ENCODE assay signal across 8 cellular contexts in genomic region chr10:72340510-72340895, GRCh38. TPM values are rescaled to one million over a fixed set of nuclear protein-coding genes. Genes with fewer than 3 reads are reported as not detected.
DNase-seq lines count a peak whose midpoint lies in the region; ATAC-seq, FAIRE-seq and TF ChIP-seq lines count a peak whose summit lies in the region.

No MANE protein-coding gene starts in this region.

- TF ChIP-seq CTCF in DOHH2 (IDR thresholded peaks at IDR 0.05; ENCODE audit: low read depth, low read length, poor library complexity, severe bottlenecking) (peak; percentile 96), IMR-90 (conservative IDR thresholded peaks at IDR 0.05; ENCODE audit: low read depth, low read length) (peak; percentile 79), left lung (IDR thresholded peaks at IDR 0.05) (peak; percentile 92 to 96)

- H3K27ac ChIP-seq in DOHH2 (ENCODE audit: low read depth, low read length) (no peak overlapping the region), IMR-90 (ENCODE audit: insufficient read depth, low read length) (no peak overlapping the region), caudate nucleus (ENCODE audit: low read depth, low read length) (no peak overlapping the region), left lung (peak overlapping the region; percentile 60 to 62)

- H3K27me3 ChIP-seq in DOHH2 (ENCODE audit: control insufficient read depth, low read length) (no peaks in the 10 kb centered on the region), IMR-90 (ENCODE audit: control insufficient read depth, insufficient read depth, low read length) (no peaks in the 10 kb centered on the region), left lung (no peaks in the 10 kb centered on the region)

- no peak overlapping the region for H3K14ac ChIP-seq in IMR-90 (replicated peaks; ENCODE audit: low read depth, low read length)

- H3K4me1 ChIP-seq in DOHH2 (ENCODE audit: control insufficient read depth, low read length) (peaks cover 20% of the 10 kb centered on the region), IMR-90 (ENCODE audit: control insufficient read depth, insufficient read depth, low read length) (peaks cover 4% of the 10 kb centered on the region; the same call in 1 of the 2 replicates), left lung (peaks cover 23 to 38% of the 10 kb centered on the region in 2 donors)

- H3F3A ChIP-seq in DOHH2 (ENCODE audit: control insufficient read depth, insufficient read depth), result 0 out of 2 replicates have a peak, but pooled peaks cover 4% of the 10 kb centered on the region

- no peak overlapping the region for H2BK120ac ChIP-seq in IMR-90 (ENCODE audit: low read depth, low read length)

- peak overlapping the region; percentile 61 for H2AFZ ChIP-seq in IMR-90 (replicated peaks; ENCODE audit: low read length, poor library complexity)

- no peak overlapping the region for H2BK20ac ChIP-seq in IMR-90 (ENCODE audit: low read depth, low read length)

- TF ChIP-seq RAD21 in IMR-90 (IDR thresholded peaks at IDR 0.05; ENCODE audit: low read length), result peak; percentile 61

- peak overlapping the region; percentile 93 for H2AK9ac ChIP-seq in IMR-90 (replicated peaks; ENCODE audit: low read depth, low read length, poor library complexity)

- peak overlapping the region; percentile 28; the same call in 1 of the 2 replicates for H2AK5ac ChIP-seq in IMR-90 (ENCODE audit: low read depth, low read length)

- H3K56ac ChIP-seq in IMR-90 (ENCODE audit: extremely low read depth, insufficient read depth, low read length), result no peak overlapping the region

- CTCF ChIA-PET in IMR-90 (lab: Yijun Ruan, JAX), result interaction anchor here (1.0 kb wide), 1 partner anchor 10 kb away, joined by 4 read pairs; no protein-coding TSS in a partner anchor

- intact Hi-C loops in IMR-90 (cut with micrococcal nuclease), result no loop called here
- intact Hi-C loops in left lung (cut with DNase I), result no loop called here

- H3K9me1 ChIP-seq in IMR-90 (ENCODE audit: insufficient read depth, low read length), result no peaks in the 10 kb centered on the region; the same call in 1 of the 2 replicates

- H3K79me2 ChIP-seq in DOHH2 (ENCODE audit: control insufficient read depth, low read length), result no peaks in the 10 kb centered on the region

- POLR2A ChIA-PET in IMR-90 (lab: Charles Lee; ENCODE audit: unreplicated experiment), result interaction anchor here (0.6 kb wide), 1 partner anchor 286 kb away, joined by 6 read pairs; no protein-coding TSS in a partner anchor

- H3K4me3 ChIP-seq in DOHH2 (ENCODE audit: low read length) (no peak overlapping the region), IMR-90 (ENCODE audit: insufficient read depth, low read depth, low read length) (no peak overlapping the region), left lung (no peak overlapping the region)

- no peaks in the 10 kb centered on the region for H3K9me2 ChIP-seq in DOHH2 (replicated peaks; ENCODE audit: control insufficient read depth, low read length)

- H3K4me2 ChIP-seq in DOHH2 (ENCODE audit: low read length) (no peak overlapping the region), IMR-90 (ENCODE audit: low read depth, low read length) (no peak overlapping the region)

- H4K91ac ChIP-seq in IMR-90 (ENCODE audit: insufficient read depth, low read depth, low read length), result no peak overlapping the region

- H3K9ac ChIP-seq in IMR-90 (ENCODE audit: low read depth, low read length), result no peak overlapping the region

- H3K9me3 ChIP-seq in DOHH2 (ENCODE audit: control insufficient read depth, insufficient read depth, low read length) (no peaks in the 10 kb centered on the region), IMR-90 (ENCODE audit: control insufficient read depth, insufficient read depth, low read length) (no peaks in the 10 kb centered on the region), left lung (no peaks in the 10 kb centered on the region)

- no TSS peak for BruUV-seq in IMR-90 (replicated peaks; lab: Mats Ljungman, UMichigan)

- H2BK5ac ChIP-seq in IMR-90 (ENCODE audit: low read depth, low read length, poor library complexity, severe bottlenecking), result no peak overlapping the region

- dilution Hi-C loops in IMR-90 (cut with HindIII; ENCODE audit: low sequenced_read_pairs, unreplicated experiment), result no loop called here

- H2BK15ac ChIP-seq in IMR-90 (ENCODE audit: low read depth, low read length), result no peak overlapping the region

- in situ Hi-C loops in IMR-90 (cut with MboI; ENCODE audit: low sequenced_read_pairs), result no loop called here

- no peak overlapping the region for H3K18ac ChIP-seq in IMR-90 (ENCODE audit: low read depth, low read length)

- no peak overlapping the region for H3K4ac ChIP-seq in IMR-90 (ENCODE audit: low read depth, low read length)

- H4K5ac ChIP-seq in IMR-90 (ENCODE audit: low read depth, low read length), result no peak overlapping the region

- no peak for TF ChIP-seq POLR2A in IMR-90 (IDR thresholded peaks at IDR 0.05; ENCODE audit: low read depth, low read length)

- H3K23ac ChIP-seq in IMR-90 (ENCODE audit: low read depth, low read length), result no peak overlapping the region

- no peak overlapping the region for H4K8ac ChIP-seq in IMR-90 (ENCODE audit: low read depth in 2 of 2, low read length in 2 of 2)

- no peak for FAIRE-seq in frontal cortex (lab: Jason Lieb, UNC)

- H3K36me3 ChIP-seq in DOHH2 (ENCODE audit: control insufficient read depth, low read length) (peaks cover 48% of the 10 kb centered on the region), IMR-90 (ENCODE audit: control insufficient read depth, insufficient read depth, low read length) (peaks cover 58% of the 10 kb centered on the region), left lung (peaks cover 0 to 96% of the 10 kb centered on the region in 2 donors)

- H4K20me1 ChIP-seq in DOHH2 (ENCODE audit: control insufficient read depth, insufficient read depth, low read depth, low read length) (no peaks in the 10 kb centered on the region), IMR-90 (ENCODE audit: insufficient read depth, low read length) (peaks cover 11% of the 10 kb centered on the region)

- no CpG with 5 or more reads among the region's 15 CpGs for WGBS in IMR-90 (ENCODE audit: extremely low coverage in 2 of 2, insufficient read length in 1 of 2), 2 experiments

- H3K79me1 ChIP-seq in IMR-90 (ENCODE audit: low read depth in 1 of 2, low read length in 2 of 2), result peaks cover 0 to 26% of the 10 kb centered on the region in 2 experiments; a peak in 1 of 4 replicates

- ATAC-seq in IMR-90 (ENCODE audit: low read depth), result peak; percentile 76
- ATAC-seq in left lung, result peak; percentile 74

- DNase-seq in IMR-90, result no peak
- peak; percentile 55 for DNase-seq in activated CD4-positive, CD25-positive, alpha-beta regulatory T cell treated with anti-CD3 and anti-CD28 coated beads, Interleukin-2, amount 50 U/mL, for 16 hours (ENCODE audit: low read depth, low spot score)
- DNase-seq in caudate nucleus (lab: John Stamatoyannopoulos, UW), result peak in 34 of 61 donors; percentile 13 to 67 (median 41)
- DNase-seq in left lung, result peak in 1 of 2 donors; percentile 94
- peak; percentile 48 to 62 for DNase-seq in stimulated activated CD8-positive, alpha-beta memory T cell treated with anti-CD3 and anti-CD28 coated beads, Interleukin-7, amount 100 ng/mL, for 4 hours (ENCODE audit: low read depth in 2 of 2)
- no peak for DNase-seq in NCI-H1105 (lab: John Stamatoyannopoulos, UW)
- DNase-seq in frontal cortex (ENCODE audit: low spot score in 2 of 2), result no peak

TF ChIP-seq in IMR-90, 13 proteins besides CTCF, POLR2A, EP300 and RAD21:
- TF ChIP-seq MXI1 (IDR thresholded peaks at IDR 0.05; ENCODE audit: borderline replicate concordance, low read depth, low read length) (no peak), SMC3 (IDR thresholded peaks at IDR 0.05; ENCODE audit: low read depth, low read length) (peak; percentile 65)

RNA-seq across cellular contexts. Expression of gene DNAJB12, which starts 14.2 kb away (rescaled TPM):
- 18.3 and 19.2 TPM in 2 replicates for total RNA-seq in IMR-90 (2012; rRNA removed)
- polyA plus RNA-seq in IMR-90 (2012; rRNA removed), result 23.1 and 24.0 TPM in 2 replicates
- polyA plus RNA-seq in IMR-90 (2012; cell fraction: cytosol; rRNA removed), result 18.5 and 22.8 TPM in 2 replicates
- polyA plus RNA-seq in IMR-90 (2012; cell fraction: nucleus; rRNA removed; ENCODE audit: low replicate concordance), result 28.0 and 41.8 TPM in 2 replicates
- total RNA-seq in left lung, result 10 to 100 TPM; 30.9 to 38.9 TPM
- 14.3 TPM for total RNA-seq in frontal cortex

Comparison
In these comparisons a context has a peak if more than half of its experiments do, and no peak if none do; other contexts are left out.
1. H3K27ac ChIP-seq: peak in left lung (2 of 2); none in DOHH2 (single experiment), IMR-90 (single experiment) and caudate nucleus (single experiment).
2. DNase-seq: peak in activated CD4-positive, CD25-positive, alpha-beta regulatory T cell treated with anti-CD3 and anti-CD28 coated beads, Interleukin-2, amount 50 U/mL, for 16 hours (single experiment), caudate nucleus (34 of 61) and stimulated activated CD8-positive, alpha-beta memory T cell treated with anti-CD3 and anti-CD28 coated beads, Interleukin-7, amount 100 ng/mL, for 4 hours (2 of 2); none in IMR-90 (single experiment), NCI-H1105 (single experiment) and frontal cortex (0 of 2).
3. Peak in every context shown above with its lines, with median percentiles within 50 percentile points of each other: CTCF ChIP-seq.